Comparison of ENCODE assay signal across 25 cellular contexts in genomic region chr14:21020977-21021545, GRCh38. TPM values are rescaled to one million over a fixed set of nuclear protein-coding genes. Genes with fewer than 3 reads are reported as not detected.
DNase-seq lines count a peak whose midpoint lies in the region; ATAC-seq and TF ChIP-seq lines count a peak whose summit lies in the region.
"Had no signal": no experiment of that assay in that cellular context is flagged by ENCODE, and none has a peak within 500 bp of the region (broad histone marks: within the 10 kb centered on the region; RNA-seq: fewer than 3 reads in every experiment).

No MANE protein-coding gene starts in this region.

- peak overlapping the region; percentile 95 to 97 for H3K27ac ChIP-seq in breast epithelium
- H3K27ac ChIP-seq: 22Rv1 had no signal

- H3K27ac Mint-ChIP-seq in MCF 10A (ENCODE audit: low read depth, unreplicated experiment) (no peak overlapping the region), type B pancreatic cell (peak overlapping the region; percentile 91)
- no peak overlapping the region for H3K27ac Mint-ChIP-seq in activated CD4-positive, alpha-beta memory T cell treated with anti-CD3 and anti-CD28 coated beads, Interleukin-2, amount 10 ng/mL, durations not matched to agents 7 days and 5 days
- H3K27ac Mint-ChIP-seq: B cell; CD4-positive, alpha-beta T cell; H9 had no signal

- H3K27me3 ChIP-seq in breast epithelium: no peaks in the 10 kb centered on the region

- H3K9me3 ChIP-seq in breast epithelium: no peaks in the 10 kb centered on the region
- H3K9me3 ChIP-seq: Caco-2 had no signal

- TF ChIP-seq POLR2A in breast epithelium (IDR thresholded peaks at IDR 0.05): no peak

- CTCF ChIA-PET in MCF 10A (lab: Yijun Ruan, JAX): interaction anchor here (0.7 to 14.8 kb wide), 9 partner anchors 11 to 87 kb away, joined by 4 to 391 read pairs (median 7); partner anchors contain the start of genes RNASE7 and TMEM253
- CTCF ChIA-PET in activated CD4-positive, alpha-beta memory T cell treated with anti-CD3 and anti-CD28 coated beads, Interleukin-2, amount 10 ng/mL, durations not matched to agents 7 days and 5 days (lab: Charles Lee): interaction anchor here (1.5 kb wide), 1 partner anchor 83 kb away, joined by 7 read pairs; no protein-coding TSS in a partner anchor

- intact Hi-C loops in breast epithelium (cut with DNase I; ENCODE audit: low total_unique reads): no loop called here
- intact Hi-C loops in MCF 10A (cut with micrococcal nuclease): no loop called here

- H3K9me3 Mint-ChIP-seq in MCF 10A (ENCODE audit: unreplicated experiment) (no peaks in the 10 kb centered on the region), type B pancreatic cell (no peaks in the 10 kb centered on the region)
- no peaks in the 10 kb centered on the region for H3K9me3 Mint-ChIP-seq in activated CD4-positive, alpha-beta memory T cell treated with anti-CD3 and anti-CD28 coated beads, Interleukin-2, amount 10 ng/mL, durations not matched to agents 7 days and 5 days
- H3K9me3 Mint-ChIP-seq: CD4-positive, alpha-beta T cell; H9 had no signal

- POLR2A ChIA-PET in MCF 10A (lab: Yijun Ruan, JAX): interaction anchor here (0.6 to 0.8 kb wide), 2 partner anchors 16 to 19 kb away, joined by 3 read pairs; no protein-coding TSS in a partner anchor
- POLR2A ChIA-PET in activated CD4-positive, alpha-beta memory T cell treated with anti-CD3 and anti-CD28 coated beads, Interleukin-2, amount 10 ng/mL, durations not matched to agents 7 days and 5 days (lab: Charles Lee): no interaction called here

- no peak for TF ChIP-seq CTCF in breast epithelium (IDR thresholded peaks at IDR 0.05)
- no peak for TF ChIP-seq CTCF in MCF 10A (IDR thresholded peaks at IDR 0.05; ENCODE audit: unreplicated experiment)
- TF ChIP-seq CTCF in type B pancreatic cell (conservative IDR thresholded peaks at IDR 0.05): no peak

- H3K4me3 ChIP-seq in breast epithelium: peak overlapping the region in 1 of 3 donors; percentile 18

- DNase-seq in breast epithelium (ENCODE audit: low spot score in 2 of 2): no peak
- no peak for DNase-seq in MCF 10A (ENCODE audit: unreplicated experiment)
- peak; percentile 13 for DNase-seq in renal cortical epithelial cell (ENCODE audit: low read depth)
- no peak for DNase-seq in type B pancreatic cell (ENCODE audit: extremely low spot score, unreplicated experiment)
- DNase-seq in amygdala (lab: John Stamatoyannopoulos, UW): no peak
- DNase-seq in activated CD4-positive, alpha-beta memory T cell treated with anti-CD3 and anti-CD28 coated beads, Interleukin-2, amount 10 ng/mL, durations not matched to agents 7 days and 5 days: no peak
- no peak for DNase-seq in SW 1271 (lab: John Stamatoyannopoulos, UW)
- DNase-seq: Caco-2; CD4-positive, alpha-beta T cell; DMS153; GDM1; H9; KG1; MV-4-11; NCI-H1694 treated with DMSO at 0.1 percent for 48 hours; NCI-H2107; NCI-H226; NCI-H524; PC-3; RPMI8226 had no signal

- H3K36me3 ChIP-seq in breast epithelium: no peaks in the 10 kb centered on the region

- H3K4me1 ChIP-seq in breast epithelium: no peaks in the 10 kb centered on the region

- ATAC-seq in esophagus mucosa: peak; percentile 12
- ATAC-seq: PC-3 had no signal

- H3K27me3 Mint-ChIP-seq in MCF 10A (ENCODE audit: insufficient read depth, unreplicated experiment): peaks cover 20% of the 10 kb centered on the region
- H3K27me3 Mint-ChIP-seq in type B pancreatic cell: peaks cover 8% of the 10 kb centered on the region
- H3K27me3 Mint-ChIP-seq in activated CD4-positive, alpha-beta memory T cell treated with anti-CD3 and anti-CD28 coated beads, Interleukin-2, amount 10 ng/mL, durations not matched to agents 7 days and 5 days: peaks cover 29% of the 10 kb centered on the region
- H3K27me3 Mint-ChIP-seq: CD4-positive, alpha-beta T cell had no signal

- no TSS peak for BruUV-seq in MCF 10A (replicated peaks; lab: Mats Ljungman, UMichigan)

- H3K4me1 Mint-ChIP-seq in MCF 10A (ENCODE audit: insufficient read depth, unreplicated experiment) (no peaks in the 10 kb centered on the region), type B pancreatic cell (ENCODE audit: unreplicated experiment) (peaks cover 16% of the 10 kb centered on the region)
- peaks cover 11% of the 10 kb centered on the region for H3K4me1 Mint-ChIP-seq in activated CD4-positive, alpha-beta memory T cell treated with anti-CD3 and anti-CD28 coated beads, Interleukin-2, amount 10 ng/mL, durations not matched to agents 7 days and 5 days

- H3K4me3 Mint-ChIP-seq in MCF 10A (ENCODE audit: unreplicated experiment) (no peak overlapping the region), type B pancreatic cell (peak overlapping the region; percentile 67)
- no peak overlapping the region for H3K4me3 Mint-ChIP-seq in activated CD4-positive, alpha-beta memory T cell treated with anti-CD3 and anti-CD28 coated beads, Interleukin-2, amount 10 ng/mL, durations not matched to agents 7 days and 5 days
- H3K4me3 Mint-ChIP-seq: B cell; CD4-positive, alpha-beta T cell; H9 had no signal

- no peaks in the 10 kb centered on the region for H3K36me3 Mint-ChIP-seq in MCF 10A (ENCODE audit: insufficient read depth, unreplicated experiment)
- peaks cover 8% of the 10 kb centered on the region for H3K36me3 Mint-ChIP-seq in type B pancreatic cell
- no peaks in the 10 kb centered on the region for H3K36me3 Mint-ChIP-seq in activated CD4-positive, alpha-beta memory T cell treated with anti-CD3 and anti-CD28 coated beads, Interleukin-2, amount 10 ng/mL, durations not matched to agents 7 days and 5 days (ENCODE audit: low read depth)

RNA-seq across cellular contexts. Expression of gene NDRG2, which starts 3.8 kb away (rescaled TPM):
- total RNA-seq in breast epithelium (100 to 1,000 TPM; 251 to 693 (median 258) TPM), MCF 10A (2022) (0.81 and 0.82 TPM in 2 replicates), esophagus mucosa (54.7 TPM), renal cortical epithelial cell (0.35 and 4.6 TPM in 2 replicates), type B pancreatic cell (ENCODE audit: low replicate concordance) (150 and 214 TPM in 2 replicates)
- total RNA-seq in activated CD4-positive, alpha-beta memory T cell treated with anti-CD3 and anti-CD28 coated beads, Interleukin-2, amount 10 ng/mL, durations not matched to agents 7 days and 5 days: 1 to 10 TPM; 8.3 to 8.5 TPM

RNA-seq across cellular contexts. Expression of gene TPPP2, which starts 9.0 kb away (rescaled TPM):
- under 1 TPM in 1 of 3 donors, not detected in 2; 0.15 TPM for total RNA-seq in breast epithelium
- total RNA-seq in MCF 10A (2022): not detected in 2 replicates
- total RNA-seq in esophagus mucosa: not detected
- total RNA-seq in renal cortical epithelial cell: not detected in 2 replicates
- not detected in 2 replicates for total RNA-seq in type B pancreatic cell (ENCODE audit: low replicate concordance)
- total RNA-seq in activated CD4-positive, alpha-beta memory T cell treated with anti-CD3 and anti-CD28 coated beads, Interleukin-2, amount 10 ng/mL, durations not matched to agents 7 days and 5 days: not detected
- total RNA-seq: B cell; Caco-2; CD4-positive, alpha-beta T cell; Daoy; H9; HT-29; PC-3 had no signal

RNA-seq across cellular contexts. Expression of gene RNASE13, which starts 13.5 kb away (rescaled TPM):
- not detected for total RNA-seq in breast epithelium
- not detected in 2 replicates for total RNA-seq in MCF 10A (2022)
- not detected for total RNA-seq in esophagus mucosa
- not detected in 2 replicates for total RNA-seq in renal cortical epithelial cell
- total RNA-seq in type B pancreatic cell (ENCODE audit: low replicate concordance): not detected in 2 replicates
- not detected for total RNA-seq in activated CD4-positive, alpha-beta memory T cell treated with anti-CD3 and anti-CD28 coated beads, Interleukin-2, amount 10 ng/mL, durations not matched to agents 7 days and 5 days
- total RNA-seq: B cell; Caco-2; CD4-positive, alpha-beta T cell; Daoy; H9; HT-29; PC-3 had no signal

RNA-seq across cellular contexts. Expression of gene RNASE7, which starts 21.1 kb away (rescaled TPM):
- total RNA-seq in breast epithelium (1 to 10 TPM in 2 of 3 donors, not detected in 1; 1.6 to 3.1 TPM), MCF 10A (2022) (10.9 and 11.8 TPM in 2 replicates), esophagus mucosa (2.7 TPM), renal cortical epithelial cell (not detected in 2 replicates), type B pancreatic cell (ENCODE audit: low replicate concordance) (0.55 TPM in 1 of 2 replicates, not detected in the other)
- not detected for total RNA-seq in activated CD4-positive, alpha-beta memory T cell treated with anti-CD3 and anti-CD28 coated beads, Interleukin-2, amount 10 ng/mL, durations not matched to agents 7 days and 5 days
- total RNA-seq: B cell; Caco-2; CD4-positive, alpha-beta T cell; Daoy; H9; HT-29; PC-3 had no signal

RNA-seq across cellular contexts. Expression of gene SLC39A2, which starts 22.0 kb away (rescaled TPM):
- total RNA-seq in breast epithelium: under 1 TPM in 1 of 3 donors, not detected in 2; 0.59 TPM
- total RNA-seq in MCF 10A (2022): not detected in 2 replicates
- total RNA-seq in esophagus mucosa: 15.7 TPM
- not detected in 2 replicates for total RNA-seq in renal cortical epithelial cell
- total RNA-seq in type B pancreatic cell (ENCODE audit: low replicate concordance): 4.5 and 14.2 TPM in 2 replicates
- total RNA-seq in activated CD4-positive, alpha-beta memory T cell treated with anti-CD3 and anti-CD28 coated beads, Interleukin-2, amount 10 ng/mL, durations not matched to agents 7 days and 5 days: not detected
- total RNA-seq: CD4-positive, alpha-beta T cell; Daoy; H9; HT-29; PC-3 had no signal
